Comparison of ENCODE assay signal across 11 cellular contexts in the genomic region with DNA sequence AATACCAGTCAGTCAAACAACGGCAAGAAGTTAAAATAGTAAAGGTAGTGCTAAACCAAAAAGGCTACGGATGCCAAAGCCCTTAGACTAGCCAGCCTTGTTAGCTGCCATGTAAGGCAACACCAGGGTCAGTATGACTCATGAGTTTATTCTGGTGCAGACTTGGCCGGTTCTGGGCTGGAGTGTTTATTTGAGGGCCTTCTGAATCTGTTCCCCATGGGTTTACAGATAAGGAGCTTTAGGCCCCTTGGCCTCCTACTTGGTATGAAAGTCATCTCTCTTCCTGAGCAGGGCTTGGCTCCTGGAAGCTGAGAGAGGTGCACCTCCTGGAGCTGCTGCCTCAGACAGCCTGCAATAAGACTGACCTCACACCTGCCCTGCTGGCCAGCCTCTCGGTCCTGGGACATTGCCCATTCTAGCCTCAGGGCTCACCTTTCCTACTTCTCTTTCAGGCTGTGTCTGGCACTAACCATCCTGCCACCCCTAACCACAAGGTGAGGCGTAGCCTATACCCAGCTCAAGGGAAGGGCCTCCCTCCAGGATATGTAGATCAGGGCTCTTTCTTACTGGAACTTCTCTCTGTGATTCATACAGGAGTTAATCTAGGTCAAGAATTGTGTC. TPM values are rescaled to one million over a fixed set of nuclear protein-coding genes. Genes with fewer than 3 reads are reported as not detected.
DNase-seq lines count a peak whose midpoint lies in the region; ATAC-seq and TF ChIP-seq lines count a peak whose summit lies in the region.
"Had no signal": no experiment of that assay in that cellular context is flagged by ENCODE, and none has a peak within 500 bp of the region (broad histone marks: within the 10 kb centered on the region; RNA-seq: fewer than 3 reads in every experiment).

No MANE protein-coding gene starts in this region.

- POLR2A ChIA-PET in AG04450 (lab: Yijun Ruan, JAX), result interaction anchor here (0.5 to 1.1 kb wide), 2 partner anchors 47 to 168 kb away, joined by 3 to 4 read pairs; partner anchors contain the start of gene RPL39L
- POLR2A ChIA-PET in CD8-positive, alpha-beta memory T cell (lab: Charles Lee), result no interaction called here

- intact Hi-C loops in right lobe of liver (cut with DNase I), result no loop called here

- H3K27me3 ChIP-seq in AG04450 (ENCODE audit: control insufficient read depth, insufficient read depth, low read length) (no peaks in the 10 kb centered on the region), right lobe of liver (no peaks in the 10 kb centered on the region)
- H3K27me3 ChIP-seq in CD8-positive, alpha-beta memory T cell (ENCODE audit: insufficient read depth, low read length, poor library complexity, severe bottlenecking), result no peaks in the 10 kb centered on the region

- CTCF ChIA-PET in AG04450 (lab: Charles Lee), result interaction anchor here (0.5 to 1.7 kb wide), 4 partner anchors 22 to 1767 kb away, joined by 4 to 6 read pairs (median 5); no protein-coding TSS in a partner anchor
- CTCF ChIA-PET in CD8-positive, alpha-beta memory T cell (lab: Charles Lee), result no interaction called here

- H3K9me3 Mint-ChIP-seq in CD8-positive, alpha-beta memory T cell, result peaks cover 0 to 1% (median 0%) of the 10 kb centered on the region in 5 donors

- H3K27ac ChIP-seq in AG04450 (ENCODE audit: low read depth, low read length) (peak overlapping the region; percentile 63), right lobe of liver (no peak overlapping the region)
- H3K27ac ChIP-seq in CD8-positive, alpha-beta memory T cell (ENCODE audit: low read depth, low read length), result no peak overlapping the region
- H3K27ac ChIP-seq: C4-2B, SK-N-MC had no signal

- H3K9me3 ChIP-seq in AG04450 (ENCODE audit: control insufficient read depth, insufficient read depth, low read length) (no peaks in the 10 kb centered on the region), right lobe of liver (no peaks in the 10 kb centered on the region)
- no peaks in the 10 kb centered on the region for H3K9me3 ChIP-seq in CD8-positive, alpha-beta memory T cell (ENCODE audit: low read length)

- H3K4me1 ChIP-seq in right lobe of liver, result no peaks in the 10 kb centered on the region
- no peaks in the 10 kb centered on the region for H3K4me1 ChIP-seq in CD8-positive, alpha-beta memory T cell (ENCODE audit: insufficient read depth, low read length)

- H3K27ac Mint-ChIP-seq in CD8-positive, alpha-beta memory T cell, result no peak overlapping the region

- peaks cover 0 to 4% (median 3%) of the 10 kb centered on the region in 3 donors for H3K4me1 Mint-ChIP-seq in CD8-positive, alpha-beta memory T cell

- H3K4me3 ChIP-seq in AG04450 (ENCODE audit: low read depth, low read length), result no peak overlapping the region
- no peak overlapping the region for H3K4me3 ChIP-seq in cardiac fibroblast (replicated peaks in 1 of 2; ENCODE audit: low read depth in 2 of 2, low read length in 2 of 2)
- H3K4me3 ChIP-seq in right lobe of liver, result no peak overlapping the region
- H3K4me3 ChIP-seq in CD8-positive, alpha-beta memory T cell (ENCODE audit: low read length), result no peak overlapping the region
- H3K4me3 ChIP-seq: SK-N-MC had no signal

- DNase-seq in AG04450 (ENCODE audit: low read depth, low spot score), result peak; percentile 82
- DNase-seq in HK-2 (ENCODE audit: unreplicated experiment), result peak; percentile 13
- DNase-seq in cardiac fibroblast (ENCODE audit: low read depth in 2 of 2), result peak; percentile 85
- DNase-seq in right lobe of liver, result no peak
- DNase-seq in SHP77 treated with DMSO at 0.1 percent for 48 hours (lab: John Stamatoyannopoulos, UW), result no peak
- no peak for DNase-seq in globus pallidus (ENCODE audit: low spot score)
- no peak for DNase-seq in DMS153 treated with DMSO at 0.1 percent for 48 hours (lab: John Stamatoyannopoulos, UW; ENCODE audit: unreplicated experiment)
- DNase-seq in CD8-positive, alpha-beta memory T cell, result no peak
- DNase-seq: central memory CD4-positive, alpha-beta T cell had no signal

- TF ChIP-seq POLR2A in right lobe of liver (IDR thresholded peaks at IDR 0.05), result no peak

- H3K36me3 Mint-ChIP-seq in CD8-positive, alpha-beta memory T cell, result peaks cover 0 to 3% (median 0%) of the 10 kb centered on the region in 3 donors

- 45% methylated on average over 4 of the region's 5 CpGs for WGBS in right lobe of liver (ENCODE audit: insufficient coverage, low coverage, low lambda C conversion rate, missing lambda C conversion rate)

- H3K4me3 Mint-ChIP-seq in CD8-positive, alpha-beta memory T cell, result no peak overlapping the region

- TF ChIP-seq CTCF in AG04450 (IDR thresholded peaks at IDR 0.05; ENCODE audit: low read depth, low read length), result no peak
- TF ChIP-seq CTCF in cardiac fibroblast (IDR thresholded peaks at IDR 0.05; ENCODE audit: low read depth, low read length), result no peak
- no peak for TF ChIP-seq CTCF in right lobe of liver (IDR thresholded peaks at IDR 0.05)

- peak; percentile 29 to 79 (median 42) for ATAC-seq in right lobe of liver

- H3K36me3 ChIP-seq in right lobe of liver, result no peaks in the 10 kb centered on the region
- H3K36me3 ChIP-seq in CD8-positive, alpha-beta memory T cell (ENCODE audit: insufficient read depth, low read length), result no peaks in the 10 kb centered on the region

- peaks cover 18 to 59% of the 10 kb centered on the region in 2 donors for H3K27me3 Mint-ChIP-seq in CD8-positive, alpha-beta memory T cell

RNA-seq across cellular contexts. Expression of gene RTP1, which starts 10.4 kb away (rescaled TPM):
- polyA plus RNA-seq in AG04450 (2011; rRNA removed), result not detected in 2 replicates
- polyA minus RNA-seq in AG04450 (2011; rRNA and poly(A)+ RNA removed), result not detected in 2 replicates
- total RNA-seq in right lobe of liver, result not detected
- not detected for total RNA-seq in CD8-positive, alpha-beta memory T cell
- polyA plus RNA-seq in CD8-positive, alpha-beta memory T cell, result not detected

RNA-seq across cellular contexts. Expression of gene RPL39L, which starts 47.6 kb away (rescaled TPM):
- polyA plus RNA-seq in AG04450 (2011; rRNA removed), result 14.4 and 17.0 TPM in 2 replicates
- polyA minus RNA-seq in AG04450 (2011; rRNA and poly(A)+ RNA removed), result 2.9 and 4.1 TPM in 2 replicates
- 10 to 100 TPM in 1 of 6 experiments, 1 to 10 TPM in 5; 1.2 to 10.5 (median 2.9) TPM for total RNA-seq in right lobe of liver
- total RNA-seq in CD8-positive, alpha-beta memory T cell, result 10 to 100 TPM; 11.3 to 13.1 TPM
- 10.3 TPM for polyA plus RNA-seq in CD8-positive, alpha-beta memory T cell

Comparison
In these comparisons a context has a peak if more than half of its experiments do, and no peak if none do; other contexts are left out.
1. DNase-seq: peak in AG04450 (single experiment), HK-2 (single experiment) and cardiac fibroblast (2 of 2); none in right lobe of liver (0 of 3), SHP77 treated with DMSO at 0.1 percent for 48 hours (single experiment), globus pallidus (single experiment), DMS153 treated with DMSO at 0.1 percent for 48 hours (single experiment) and CD8-positive, alpha-beta memory T cell (0 of 5).